ENCODE assay signal across 9 cellular contexts in the genomic region with DNA sequence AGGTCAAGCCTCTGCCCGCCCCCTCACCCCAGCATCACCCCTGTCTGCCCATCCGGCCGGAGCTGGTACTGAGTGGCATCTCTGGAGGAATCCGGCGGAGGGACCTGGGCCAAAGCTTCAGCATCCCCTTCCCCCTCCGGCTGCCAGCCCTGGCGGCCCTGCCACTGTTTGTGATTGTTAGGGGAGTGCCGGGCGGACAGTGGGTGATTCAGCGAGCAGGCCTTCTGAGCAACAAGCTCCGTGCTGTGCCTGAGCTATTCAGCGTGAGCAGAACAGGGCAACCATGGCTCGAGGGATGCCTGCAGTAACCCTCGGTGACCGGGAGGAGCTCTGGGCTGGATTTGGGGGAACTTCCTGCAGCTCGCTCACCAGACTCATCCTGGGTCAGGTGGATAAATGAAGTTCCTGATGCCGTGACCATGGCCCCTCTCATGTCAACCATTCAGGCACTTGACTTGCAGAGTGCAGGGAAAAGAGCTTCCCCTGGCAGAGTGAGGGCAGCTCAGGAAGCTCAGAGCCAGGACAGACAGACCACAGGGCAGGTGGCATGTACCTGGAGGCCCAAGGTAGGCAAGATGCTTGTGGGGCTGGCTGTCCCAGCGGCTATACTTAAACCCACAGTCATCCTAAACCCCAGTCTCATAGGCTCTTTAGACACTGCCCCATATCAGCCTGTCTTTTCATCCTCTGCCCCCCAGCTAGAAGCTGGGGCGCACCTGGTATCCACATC. TPM values are rescaled to one million over a fixed set of nuclear protein-coding genes. Genes with fewer than 3 reads are reported as not detected.
A peak's percentile ranks its signal among the peaks of the same experiment; 100 is the strongest.
DNase-seq lines count a peak whose midpoint lies in the region; ATAC-seq and TF ChIP-seq lines count a peak whose summit lies in the region.
"Had no signal": no experiment of that assay in that cellular context is flagged by ENCODE, and none has a peak within 500 bp of the region (broad histone marks: within the 10 kb centered on the region; RNA-seq: fewer than 3 reads in every experiment).

No MANE protein-coding gene starts in this region.

- TF ChIP-seq CTCF in fibroblast of the aortic adventitia (IDR thresholded peaks at IDR 0.05; ENCODE audit: insufficient read depth, low read length) (peak; percentile 44), retinal pigment epithelial cell (conservative IDR thresholded peaks at IDR 0.05; ENCODE audit: low read depth, low read length) (peak; percentile 50)

- no peak for ATAC-seq in HG02678 (IDR thresholded peaks at IDR 0.05; ENCODE audit: unreplicated experiment)

- H3K4me3 ChIP-seq in fibroblast of the aortic adventitia (ENCODE audit: low read depth, low read length) (no peak overlapping the region), retinal pigment epithelial cell (ENCODE audit: low read length) (no peak overlapping the region)
- H3K4me3 ChIP-seq: SK-N-MC had no signal

- DNase-seq in EL (peak; percentile 80), T1000 (lab: John Stamatoyannopoulos, UW) (peak; percentile 58), fibroblast of the aortic adventitia (ENCODE audit: low read depth) (peak; percentile 48), retinal pigment epithelial cell (ENCODE audit: low read depth) (peak; percentile 89), GF-D8 (lab: John Stamatoyannopoulos, UW) (no peak), NCI-H146 (lab: John Stamatoyannopoulos, UW) (no peak), NK-92 (lab: John Stamatoyannopoulos, UW; ENCODE audit: unreplicated experiment) (no peak)

RNA-seq across cellular contexts. Expression of a gene that starts 24.3 kb away (rescaled TPM):
- total RNA-seq in fibroblast of the aortic adventitia (ENCODE audit: low replicate concordance), result 6.3 and 10.8 TPM in 2 replicates

RNA-seq across cellular contexts. Expression of a gene that starts 49.6 kb away (rescaled TPM):
- not detected in 2 replicates for total RNA-seq in fibroblast of the aortic adventitia (ENCODE audit: low replicate concordance)

RNA-seq across cellular contexts. Expression of a gene that starts 58.3 kb away (rescaled TPM):
- 10.7 and 41.2 TPM in 2 replicates for total RNA-seq in fibroblast of the aortic adventitia (ENCODE audit: low replicate concordance)

Comparison
In these comparisons a context has a peak if more than half of its experiments do, and no peak if none do; other contexts are left out.
1. DNase-seq: peak in EL (single experiment), T1000 (single experiment), fibroblast of the aortic adventitia (single experiment) and retinal pigment epithelial cell (single experiment); none in GF-D8 (single experiment), NCI-H146 (single experiment) and NK-92 (single experiment).